Comparison of ENCODE assay signal across 8 cellular contexts in the genomic region with DNA sequence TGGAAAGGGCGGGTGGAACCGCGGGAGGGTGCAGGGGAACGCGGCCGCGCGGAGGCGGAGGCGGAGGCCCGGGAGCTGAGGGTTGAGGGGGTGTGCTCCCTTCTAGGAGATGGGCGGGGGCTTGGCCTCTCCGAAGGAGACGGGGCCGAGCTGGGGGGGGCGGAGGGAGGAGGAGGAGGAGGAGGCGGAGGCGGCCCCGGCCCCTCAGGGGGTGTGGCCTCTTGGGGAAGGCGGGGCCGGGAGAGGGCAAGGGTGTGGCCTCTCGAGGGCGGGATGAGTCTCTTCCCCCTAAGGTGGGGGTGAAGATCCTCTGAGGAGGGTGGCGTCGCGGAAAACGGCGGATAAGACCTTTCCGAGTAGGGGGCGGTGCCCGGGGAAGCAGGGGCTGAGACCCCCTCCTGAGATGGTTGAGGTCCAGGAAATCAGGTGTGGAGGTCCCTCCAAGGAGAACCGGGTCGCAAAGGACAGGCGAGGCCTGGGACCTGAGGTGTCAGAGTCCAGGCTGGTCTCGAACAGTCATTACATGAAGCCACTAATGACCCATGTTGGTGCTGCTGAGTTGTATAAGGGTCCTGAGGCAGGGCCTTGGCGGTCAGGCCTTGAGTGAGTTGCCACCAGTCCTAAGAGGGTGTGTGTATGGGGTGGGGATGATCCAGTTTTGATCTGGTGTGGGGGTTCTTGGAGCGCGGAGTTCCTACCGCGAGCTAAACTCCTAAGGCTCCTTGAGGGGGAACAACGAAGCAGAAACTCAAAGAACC. TPM values are rescaled to one million over a fixed set of nuclear protein-coding genes. Genes with fewer than 3 reads are reported as not detected.
DNase-seq lines count a peak whose midpoint lies in the region; ATAC-seq lines count a peak whose summit lies in the region.

No MANE protein-coding gene starts in this region.

- peak overlapping the region; percentile 87 to 99 (median 94) for H3K9ac ChIP-seq in BLaER1 treated with 17β-estradiol and CSF1 and Interleukin-3, amounts not matched to agents 10 nM and 100 nM

- H3K4me3 ChIP-seq in BLaER1 treated with 17β-estradiol and CSF1 and Interleukin-3, amounts not matched to agents 10 nM and 100 nM: peak overlapping the region; percentile 67 to 91 (median 80)
- peak overlapping the region; percentile 77 to 87 for H3K4me3 ChIP-seq in muscle layer of duodenum (ENCODE audit: low read depth in 1 of 2, low read length in 2 of 2)

- H3K36me3 ChIP-seq in BLaER1 treated with 17β-estradiol and CSF1 and Interleukin-3, amounts not matched to agents 10 nM and 100 nM: peaks cover 20 to 38% (median 25%) of the 10 kb centered on the region in 11 experiments
- peaks cover 11 to 18% of the 10 kb centered on the region in 2 donors for H3K36me3 ChIP-seq in muscle layer of duodenum (ENCODE audit: control insufficient read depth in 1 of 2, insufficient read depth in 2 of 2, low read length in 2 of 2)

- peak overlapping the region; percentile 94 to 100 (median 96) for H3K4me2 ChIP-seq in BLaER1 treated with 17β-estradiol and CSF1 and Interleukin-3, amounts not matched to agents 10 nM and 100 nM

- H3K27me3 Mint-ChIP-seq in activated T-cell treated with anti-CD3 and anti-CD28 coated beads, Interleukin-2, amount 50 U/mL, for 4 hours (ENCODE audit: low read depth): no peaks in the 10 kb centered on the region

- H3K9me3 Mint-ChIP-seq in activated T-cell treated with anti-CD3 and anti-CD28 coated beads, Interleukin-2, amount 50 U/mL, for 4 hours: no peaks in the 10 kb centered on the region

- no peaks in the 10 kb centered on the region for H3K27me3 ChIP-seq in BLaER1 treated with 17β-estradiol and CSF1 and Interleukin-3, amounts not matched to agents 10 nM and 100 nM
- H3K27me3 ChIP-seq in muscle layer of duodenum (ENCODE audit: low read depth, low read length): no peaks in the 10 kb centered on the region

- peaks cover 28 to 47% (median 36%) of the 10 kb centered on the region in 10 experiments for H3K4me1 ChIP-seq in BLaER1 treated with 17β-estradiol and CSF1 and Interleukin-3, amounts not matched to agents 10 nM and 100 nM
- H3K4me1 ChIP-seq in muscle layer of duodenum (ENCODE audit: control insufficient read depth in 1 of 2, insufficient read depth in 2 of 2, low read length in 2 of 2): peaks cover 0 to 31% of the 10 kb centered on the region in 2 donors

- H4K20me1 ChIP-seq in BLaER1 treated with 17β-estradiol and CSF1 and Interleukin-3, amounts not matched to agents 10 nM and 100 nM: peaks cover 25 to 52% (median 50%) of the 10 kb centered on the region in 11 experiments; a peak in 21 of 22 replicates

- H3K9me3 ChIP-seq in BLaER1 treated with 17β-estradiol and CSF1 and Interleukin-3, amounts not matched to agents 10 nM and 100 nM (replicated peaks in 1 of 11): no peaks in the 10 kb centered on the region
- no peaks in the 10 kb centered on the region for H3K9me3 ChIP-seq in muscle layer of duodenum (ENCODE audit: control insufficient read depth in 1 of 2, low read length in 2 of 2)

- DNase-seq in OCI-M1 (lab: John Stamatoyannopoulos, UW): peak; percentile 90
- DNase-seq in activated T-cell treated with anti-CD3 and anti-CD28 coated beads, Interleukin-2, amount 50 U/mL, for 4 hours: peak; percentile 92
- peak; percentile 70 to 81 for DNase-seq in stimulated activated CD8-positive, alpha-beta memory T cell treated with anti-CD3 and anti-CD28 coated beads, Interleukin-7, amount 100 ng/mL, for 48 hours (ENCODE audit: extremely low read depth in 1 of 2, low read depth in 1 of 2)

- H3K4me3 Mint-ChIP-seq in activated T-cell treated with anti-CD3 and anti-CD28 coated beads, Interleukin-2, amount 50 U/mL, for 4 hours: peak overlapping the region; percentile 98

- peak overlapping the region; percentile 87 to 99 (median 95) for H3K27ac ChIP-seq in BLaER1 treated with 17β-estradiol and CSF1 and Interleukin-3, amounts not matched to agents 10 nM and 100 nM
- peak overlapping the region; percentile 95 for H3K27ac ChIP-seq in muscle layer of duodenum (ENCODE audit: low read length)

- ATAC-seq in GM19351 (IDR thresholded peaks at IDR 0.05; ENCODE audit: unreplicated experiment): peak; percentile 43
- ATAC-seq in HG03460 (IDR thresholded peaks at IDR 0.05; ENCODE audit: unreplicated experiment): peak; percentile 40
- peak; percentile 65 to 70 for ATAC-seq in activated T-cell treated with anti-CD3 and anti-CD28 coated beads, Interleukin-2, amount 50 U/mL, for 4 hours
- ATAC-seq in esophagus mucosa: peak; percentile 88

- H3K4me1 Mint-ChIP-seq in activated T-cell treated with anti-CD3 and anti-CD28 coated beads, Interleukin-2, amount 50 U/mL, for 4 hours (ENCODE audit: low read depth): peaks cover 19% of the 10 kb centered on the region

- peaks cover 3% of the 10 kb centered on the region for H3K36me3 Mint-ChIP-seq in activated T-cell treated with anti-CD3 and anti-CD28 coated beads, Interleukin-2, amount 50 U/mL, for 4 hours (ENCODE audit: insufficient read depth)

RNA-seq across cellular contexts. Expression of gene WDR6, which starts 0.8 kb away (rescaled TPM):
- total RNA-seq in activated T-cell treated with anti-CD3 and anti-CD28 coated beads, Interleukin-2, amount 50 U/mL, for 4 hours: 100 to 1,000 TPM; 147 to 163 (median 155) TPM
- 36.3 TPM for total RNA-seq in esophagus mucosa

RNA-seq across cellular contexts. Expression of gene DALRD3, which starts 10.4 kb away (rescaled TPM):
- 10 to 100 TPM; 23.9 to 32.3 (median 25.4) TPM for total RNA-seq in activated T-cell treated with anti-CD3 and anti-CD28 coated beads, Interleukin-2, amount 50 U/mL, for 4 hours
- 33.1 TPM for total RNA-seq in esophagus mucosa

RNA-seq across cellular contexts. Expression of gene NDUFAF3, which starts 14.0 kb away (rescaled TPM):
- 100 to 1,000 TPM; 138 to 155 (median 147) TPM for total RNA-seq in activated T-cell treated with anti-CD3 and anti-CD28 coated beads, Interleukin-2, amount 50 U/mL, for 4 hours
- total RNA-seq in esophagus mucosa: 44.0 TPM

RNA-seq across cellular contexts. Expression of gene P4HTM, which starts 17.9 kb away (rescaled TPM):
- total RNA-seq in activated T-cell treated with anti-CD3 and anti-CD28 coated beads, Interleukin-2, amount 50 U/mL, for 4 hours: 10 to 100 TPM; 25.7 to 28.2 (median 26.3) TPM
- total RNA-seq in esophagus mucosa: 8.4 TPM

RNA-seq across cellular contexts. Expression of gene IMPDH2, which starts 21.2 kb away (rescaled TPM):
- total RNA-seq in activated T-cell treated with anti-CD3 and anti-CD28 coated beads, Interleukin-2, amount 50 U/mL, for 4 hours: 100 to 1,000 TPM; 664 to 769 (median 721) TPM
- 270 TPM for total RNA-seq in esophagus mucosa

Comparison
In these comparisons a context has a peak if more than half of its experiments do, and no peak if none do; other contexts are left out.
1. Peak in every context shown above with its lines: DNase-seq, ATAC-seq, H3K4me3 ChIP-seq and H3K27ac ChIP-seq.